22 cellular contexts compared by ENCODE assay signal in the genomic region with DNA sequence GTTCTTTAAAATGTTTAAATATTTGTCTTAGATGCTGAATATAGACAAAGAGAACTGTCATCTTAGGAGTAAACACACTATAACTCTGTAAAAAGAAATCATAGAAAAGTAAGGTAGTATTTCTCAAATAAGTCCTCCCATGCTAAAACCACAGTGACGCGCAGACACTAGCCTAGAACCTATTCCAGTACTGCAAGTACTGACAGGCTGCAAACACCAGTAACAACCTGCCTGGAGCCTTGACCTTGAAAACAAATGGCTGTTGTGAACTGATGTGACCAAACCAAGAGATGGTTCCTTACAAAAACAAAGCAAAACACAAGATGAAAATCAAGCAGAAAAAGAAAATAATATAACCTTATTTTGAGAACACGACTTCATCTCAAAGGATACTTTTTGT. TPM values are rescaled to one million over a fixed set of nuclear protein-coding genes. Genes with fewer than 3 reads are reported as not detected.
DNase-seq lines count a peak whose midpoint lies in the region; ATAC-seq and TF ChIP-seq lines count a peak whose summit lies in the region.
"Had no signal": no experiment of that assay in that cellular context is flagged by ENCODE, and none has a peak within 500 bp of the region (broad histone marks: within the 10 kb centered on the region; RNA-seq: fewer than 3 reads in every experiment).

No MANE protein-coding gene starts in this region.

- H3K9me3 ChIP-seq in mammary epithelial cell (replicated peaks; ENCODE audit: insufficient read depth, low read length) (no peaks in the 10 kb centered on the region), prostate gland (no peaks in the 10 kb centered on the region)
- H3K9me3 ChIP-seq: colonic mucosa, neutrophil, SJCRH30, stomach, upper lobe of left lung had no signal

- H3K79me2 ChIP-seq in mammary epithelial cell (ENCODE audit: insufficient read depth, low read length), result peaks cover 55% of the 10 kb centered on the region

- H3K4me1 ChIP-seq in mammary epithelial cell (ENCODE audit: insufficient read depth, low read length) (peaks cover 42% of the 10 kb centered on the region), prostate gland (replicated peaks) (no peaks in the 10 kb centered on the region)
- H3K4me1 ChIP-seq: colonic mucosa had no signal

- no peak overlapping the region for H3K4me3 Mint-ChIP-seq in activated CD4-positive, alpha-beta T cell treated with anti-CD3 and anti-CD28 coated beads for 36 hours
- H3K4me3 Mint-ChIP-seq: activated naive CD8-positive, alpha-beta T cell treated with anti-CD3 and anti-CD28 coated beads, Interleukin-2, amount 50 U/mL, for 24 hours; WTC11 had no signal

- CTCF ChIA-PET in activated CD4-positive, alpha-beta T cell treated with anti-CD3 and anti-CD28 coated beads for 36 hours (lab: Charles Lee), result interaction anchor here (0.7 to 1.1 kb wide), 2 partner anchors 9 to 45 kb away, joined by 3 read pairs; no protein-coding TSS in a partner anchor
- CTCF ChIA-PET in mammary epithelial cell (lab: Charles Lee; ENCODE audit: low non-redundant PET), result no interaction called here

- POLR2A ChIA-PET in activated CD4-positive, alpha-beta T cell treated with anti-CD3 and anti-CD28 coated beads for 36 hours (lab: Charles Lee), result no interaction called here

- no peak overlapping the region for H3K4me3 ChIP-seq in mammary epithelial cell (replicated peaks in 1 of 3; ENCODE audit: insufficient read depth in 1 of 3, low read depth in 2 of 3, low read length in 3 of 3)
- no peak overlapping the region for H3K4me3 ChIP-seq in prostate gland
- H3K4me3 ChIP-seq: colonic mucosa, hepatocyte, SJCRH30, skin epidermis, stomach, upper lobe of left lung had no signal

- peaks cover 59% of the 10 kb centered on the region for H3K36me3 Mint-ChIP-seq in activated CD4-positive, alpha-beta T cell treated with anti-CD3 and anti-CD28 coated beads for 36 hours (ENCODE audit: low read depth)

- H3K9me3 Mint-ChIP-seq in activated CD4-positive, alpha-beta T cell treated with anti-CD3 and anti-CD28 coated beads for 36 hours (ENCODE audit: low read depth), result peaks cover 3% of the 10 kb centered on the region
- H3K9me3 Mint-ChIP-seq: activated naive CD8-positive, alpha-beta T cell treated with anti-CD3 and anti-CD28 coated beads, Interleukin-2, amount 50 U/mL, for 24 hours had no signal

- no peak overlapping the region for H3K9ac ChIP-seq in mammary epithelial cell (ENCODE audit: insufficient read depth, low read length)

- peak overlapping the region; percentile 60 for H3K4me2 ChIP-seq in mammary epithelial cell (ENCODE audit: insufficient read depth, low read depth, low read length)
- H3K4me2 ChIP-seq: hepatocyte had no signal

- no peak for TF ChIP-seq POLR2A in prostate gland (IDR thresholded peaks at IDR 0.05)

- no TSS peak for BruUV-seq in mammary epithelial cell (replicated peaks; lab: Mats Ljungman, UMichigan)

- H2AFZ ChIP-seq in mammary epithelial cell (ENCODE audit: low read depth, low read length), result no peak overlapping the region
- H2AFZ ChIP-seq: hepatocyte had no signal

- peak overlapping the region; percentile 71 for H3K27ac ChIP-seq in mammary epithelial cell (ENCODE audit: insufficient read depth, low read depth, low read length)
- no peak overlapping the region for H3K27ac ChIP-seq in prostate gland
- H3K27ac ChIP-seq: brain microvascular endothelial cell, colonic mucosa, hepatocyte, neutrophil, SJCRH30, stomach, upper lobe of left lung had no signal

- 2% methylated on average over 3 of the region's 3 CpGs for WGBS in mammary epithelial cell (ENCODE audit: low coverage, missing lambda C conversion rate)
- WGBS in prostate gland, result 54% methylated on average over 3 of the region's 3 CpGs

- H3K36me3 ChIP-seq in mammary epithelial cell (ENCODE audit: insufficient read depth, low read length) (no peaks in the 10 kb centered on the region), prostate gland (no peaks in the 10 kb centered on the region)
- H3K36me3 ChIP-seq: brain microvascular endothelial cell, colonic mucosa had no signal

- H4K20me1 ChIP-seq in mammary epithelial cell (ENCODE audit: insufficient read depth, low read length), result no peaks in the 10 kb centered on the region

- dilution Hi-C loops in mammary epithelial cell (cut with HindIII; ENCODE audit: low sequenced_read_pairs), result no loop called here

- TF ChIP-seq CTCF in mammary epithelial cell (conservative IDR thresholded peaks at IDR 0.05 in 1 of 2, IDR thresholded peaks at IDR 0.05 in 1 of 2; ENCODE audit: extremely low read depth in 1 of 2, insufficient read depth in 1 of 2, low read depth in 1 of 2, low read length in 2 of 2) (no peak), prostate gland (IDR thresholded peaks at IDR 0.05) (no peak)

- no peaks in the 10 kb centered on the region for H3K27me3 Mint-ChIP-seq in activated CD4-positive, alpha-beta T cell treated with anti-CD3 and anti-CD28 coated beads for 36 hours
- H3K27me3 Mint-ChIP-seq: activated naive CD8-positive, alpha-beta T cell treated with anti-CD3 and anti-CD28 coated beads, Interleukin-2, amount 50 U/mL, for 24 hours had no signal

- in situ Hi-C loops in mammary epithelial cell (cut with MboI; ENCODE audit: low sequenced_read_pairs in 2 of 2), result no loop called here

- H3K4me1 Mint-ChIP-seq in activated CD4-positive, alpha-beta T cell treated with anti-CD3 and anti-CD28 coated beads for 36 hours, result peaks cover 76% of the 10 kb centered on the region
- H3K4me1 Mint-ChIP-seq: WTC11 had no signal

- peak overlapping the region; percentile 31 for H3K27ac Mint-ChIP-seq in activated CD4-positive, alpha-beta T cell treated with anti-CD3 and anti-CD28 coated beads for 36 hours
- H3K27ac Mint-ChIP-seq: WTC11 had no signal

- DNase-seq in activated CD4-positive, alpha-beta T cell treated with anti-CD3 and anti-CD28 coated beads for 36 hours, result no peak
- no peak for DNase-seq in activated CD4-positive, alpha-beta T cell treated with anti-CD3 and anti-CD28 coated beads for 4 hours
- DNase-seq in LHCN-M2 (ENCODE audit: low read depth) (peak; percentile 4), mammary epithelial cell (peak; percentile 91), prostate gland (ENCODE audit: low spot score) (peak; percentile 58), SIG-M5 (lab: John Stamatoyannopoulos, UW) (no peak), SKM-1 (lab: John Stamatoyannopoulos, UW; ENCODE audit: unreplicated experiment) (no peak), Kasumi-1 (lab: John Stamatoyannopoulos, UW) (no peak)
- DNase-seq: activated naive CD8-positive, alpha-beta T cell treated with anti-CD3 and anti-CD28 coated beads, Interleukin-2, amount 50 U/mL, for 24 hours; brain microvascular endothelial cell; Calu3; colonic mucosa; MM.1S; SJCRH30; stimulated activated CD4-positive, alpha-beta T cell treated with anti-CD3 and anti-CD28 coated beads, Interleukin-2, amount 100 ng/mL, for 48 hours; stomach; upper lobe of left lung had no signal

- ATAC-seq in activated CD4-positive, alpha-beta T cell treated with anti-CD3 and anti-CD28 coated beads for 36 hours, result no peak
- ATAC-seq: activated naive CD8-positive, alpha-beta T cell treated with anti-CD3 and anti-CD28 coated beads, Interleukin-2, amount 50 U/mL, for 24 hours; HepG2; WTC11 had no signal

- H3K27me3 ChIP-seq in mammary epithelial cell (ENCODE audit: insufficient read depth, low read length), result no peaks in the 10 kb centered on the region
- H3K27me3 ChIP-seq in prostate gland (replicated peaks; ENCODE audit: insufficient read depth), result no peaks in the 10 kb centered on the region
- H3K27me3 ChIP-seq: brain microvascular endothelial cell, colonic mucosa, hepatocyte, neutrophil, SJCRH30, stomach, upper lobe of left lung had no signal

- intact Hi-C loops in activated CD4-positive, alpha-beta T cell treated with anti-CD3 and anti-CD28 coated beads for 36 hours (cut with DNase I, micrococcal nuclease), result no loop called here
- intact Hi-C loops in mammary epithelial cell (cut with micrococcal nuclease), result no loop called here
- intact Hi-C loops in prostate gland (cut with DNase I), result no loop called here

RNA-seq across cellular contexts. Expression of a gene that starts 8.5 kb away (rescaled TPM):
- total RNA-seq in activated CD4-positive, alpha-beta T cell treated with anti-CD3 and anti-CD28 coated beads for 36 hours, result 10 to 100 TPM; 41.7 to 54.3 TPM
- total RNA-seq in LHCN-M2 (2014; rRNA removed) (7.8 and 9.9 TPM in 2 replicates), mammary epithelial cell (10 to 100 TPM in 1 of 2 donors, 1 to 10 TPM in 1; 4.3 to 10.1 TPM), prostate gland (10 to 100 TPM in 1 of 2 donors, 1 to 10 TPM in 1; 2.3 to 16.3 TPM)
- polyA plus RNA-seq in LHCN-M2 (2012), result 3.7 TPM
- 5.5 TPM for polyA plus RNA-seq in mammary epithelial cell
- 5.5 TPM for polyA minus RNA-seq in mammary epithelial cell

RNA-seq across cellular contexts. Expression of a gene that starts 19.9 kb away (rescaled TPM):
- 10 to 100 TPM; 23.2 to 24.3 TPM for total RNA-seq in activated CD4-positive, alpha-beta T cell treated with anti-CD3 and anti-CD28 coated beads for 36 hours
- total RNA-seq in LHCN-M2 (2014; rRNA removed) (13.5 and 14.4 TPM in 2 replicates), mammary epithelial cell (10 to 100 TPM; 19.0 to 24.3 TPM), prostate gland (10 to 100 TPM; 12.1 to 13.7 TPM)
- polyA plus RNA-seq in LHCN-M2 (2012), result 3.8 TPM
- polyA plus RNA-seq in mammary epithelial cell, result 4.0 TPM
- 1.4 TPM for polyA minus RNA-seq in mammary epithelial cell

RNA-seq across cellular contexts. Expression of a gene that starts 45.6 kb away (rescaled TPM):
- total RNA-seq in activated CD4-positive, alpha-beta T cell treated with anti-CD3 and anti-CD28 coated beads for 36 hours, result 10 to 100 TPM; 15.8 to 16.5 TPM
- 21.6 and 26.5 TPM in 2 replicates for total RNA-seq in LHCN-M2 (2014; rRNA removed)
- polyA plus RNA-seq in LHCN-M2 (2012), result 3.6 TPM
- total RNA-seq in mammary epithelial cell, result 10 to 100 TPM; 24.6 to 27.3 TPM
- 6.7 TPM for polyA plus RNA-seq in mammary epithelial cell
- polyA minus RNA-seq in mammary epithelial cell, result 3.7 TPM
- total RNA-seq in prostate gland, result 10 to 100 TPM; 15.3 to 24.3 TPM

Comparison
In these comparisons a context has a peak if more than half of its experiments do, and no peak if none do; other contexts are left out.
1. DNase-seq: peak in LHCN-M2 (single experiment), mammary epithelial cell (single experiment) and prostate gland (single experiment); none in activated CD4-positive, alpha-beta T cell treated with anti-CD3 and anti-CD28 coated beads for 36 hours (single experiment), activated CD4-positive, alpha-beta T cell treated with anti-CD3 and anti-CD28 coated beads for 4 hours (0 of 2), SIG-M5 (single experiment), SKM-1 (single experiment) and Kasumi-1 (0 of 2).